25 cellular contexts compared by ENCODE assay signal in the genomic region with DNA sequence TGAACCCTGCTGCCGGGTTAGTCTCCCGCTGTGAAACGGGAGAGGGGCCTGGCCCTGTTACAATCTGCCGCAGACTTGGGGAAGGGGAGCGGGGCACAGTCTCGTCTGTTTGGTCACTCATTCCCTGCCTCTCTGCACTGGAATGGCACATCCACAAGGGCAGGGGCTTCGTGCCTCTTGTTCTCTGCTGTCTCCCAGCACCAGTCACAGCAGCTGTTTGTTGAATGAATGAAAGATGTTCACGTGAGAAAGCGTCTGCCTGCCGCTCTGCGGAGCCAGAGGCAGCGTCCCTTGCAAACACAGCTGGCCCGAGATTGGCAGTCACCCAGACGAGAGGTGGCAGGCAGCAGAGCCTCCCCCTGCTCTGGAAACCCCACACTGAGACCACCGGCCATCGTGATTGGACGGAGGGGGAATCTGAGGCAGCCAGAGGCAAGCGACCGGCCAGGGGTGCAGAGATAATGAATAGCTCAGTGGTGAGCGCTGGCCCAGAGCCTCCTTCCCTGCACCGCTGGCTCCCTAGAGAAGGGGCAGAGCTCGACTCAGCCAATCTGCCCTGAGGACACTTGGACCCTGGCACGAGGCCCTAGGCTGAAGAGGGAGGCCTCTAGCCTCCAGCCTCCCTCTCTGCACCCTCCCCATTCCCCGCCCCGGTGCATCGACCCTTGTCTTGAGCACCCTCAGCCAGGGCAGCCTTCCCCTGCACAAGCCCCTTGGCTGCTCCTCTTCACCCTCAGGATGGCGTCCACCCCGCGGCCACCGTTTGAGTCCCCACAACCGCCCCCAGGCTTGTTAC. TPM values are rescaled to one million over a fixed set of nuclear protein-coding genes. Genes with fewer than 3 reads are reported as not detected.
DNase-seq lines count a peak whose midpoint lies in the region; ATAC-seq and TF ChIP-seq lines count a peak whose summit lies in the region.
"Had no signal": no experiment of that assay in that cellular context is flagged by ENCODE, and none has a peak within 500 bp of the region (broad histone marks: within the 10 kb centered on the region; RNA-seq: fewer than 3 reads in every experiment).

No MANE protein-coding gene starts in this region.

- H3K27me3 ChIP-seq in heart right ventricle: peaks cover 0 to 91% (median 82%) of the 10 kb centered on the region in 7 donors

- no peaks in the 10 kb centered on the region for H3K9me3 ChIP-seq in heart right ventricle
- H3K9me3 ChIP-seq: BLaER1 treated with 17β-estradiol and CSF1 and Interleukin-3, amounts not matched to agents 10 nM and 100 nM had no signal

- WGBS in heart right ventricle, 2 donors: 45 to 50% methylated on average over 31 of the region's 31 CpGs

- H3K27ac ChIP-seq in heart right ventricle (no peak overlapping the region), substantia nigra (ENCODE audit: low read depth, low read length, poor library complexity, severe bottlenecking) (no peak overlapping the region)
- H3K27ac ChIP-seq: BLaER1 treated with 17β-estradiol and CSF1 and Interleukin-3, amounts not matched to agents 10 nM and 100 nM; HL-60; KMS-11 had no signal

- H3K4me1 ChIP-seq in heart right ventricle: no peaks in the 10 kb centered on the region

- ATAC-seq in Right ventricle myocardium inferior (no peak), heart right ventricle (no peak), GM21390 (IDR thresholded peaks at IDR 0.05; ENCODE audit: unreplicated experiment) (no peak), esophagus mucosa (no peak)
- ATAC-seq: CD8-positive, alpha-beta T cell had no signal

- no peak for TF ChIP-seq CTCF in heart right ventricle (IDR thresholded peaks at IDR 0.05)

- intact Hi-C loops in Right ventricle myocardium inferior (cut with DNase I) (no loop called here), heart right ventricle (cut with DNase I) (loop anchor here in 1 of 10 donors (10.0 kb wide), 1 partner anchor 110 kb away; no protein-coding TSS in a partner anchor)

- no peaks in the 10 kb centered on the region for H3K36me3 ChIP-seq in heart right ventricle
- H3K36me3 ChIP-seq: BLaER1 treated with 17β-estradiol and CSF1 and Interleukin-3, amounts not matched to agents 10 nM and 100 nM had no signal

- no peak overlapping the region for H3K4me3 ChIP-seq in heart right ventricle
- H3K4me3 ChIP-seq: BLaER1 treated with 17β-estradiol and CSF1 and Interleukin-3, amounts not matched to agents 10 nM and 100 nM had no signal

- peak; percentile 64 for DNase-seq in Right ventricle myocardium inferior (ENCODE audit: missing footprints)
- DNase-seq in heart right ventricle: no peak
- peak; percentile 59 for DNase-seq in NCI-H2171 (lab: John Stamatoyannopoulos, UW)
- peak; percentile 53 for DNase-seq in SHP77 treated with DMSO at 0.1 percent for 48 hours (lab: John Stamatoyannopoulos, UW)
- DNase-seq in substantia nigra (lab: John Stamatoyannopoulos, UW): no peak
- DNase-seq: Calu3; DND-41; H9; MV-4-11; NCI-H1417 treated with DMSO at 0.1 percent for 48 hours; NCI-H2107; NCI-H226; NCI-H524; NK-92 treated with Interleukin-12 subunit alpha and Interleukin-12 subunit beta, amount 100 ng/mL, for 24 hours; Right ventricle myocardium superior had no signal

RNA-seq across cellular contexts. Expression of gene FAM163B, which starts 6.1 kb away (rescaled TPM):
- total RNA-seq in Right ventricle myocardium inferior: 0.22 TPM
- total RNA-seq in heart right ventricle: not detected
- under 1 TPM in 1 of 2 donors, not detected in 1; 0.19 TPM for polyA plus RNA-seq in heart right ventricle
- not detected for total RNA-seq in esophagus mucosa
- total RNA-seq: A673; Calu3; CD8-positive, alpha-beta T cell; G401; HT1080; Right ventricle myocardium superior had no signal

RNA-seq across cellular contexts. Expression of gene DBH, which starts 20.9 kb away (rescaled TPM):
- not detected for total RNA-seq in Right ventricle myocardium inferior
- under 1 TPM in 1 of 10 donors, not detected in 9; 0.09 TPM for total RNA-seq in heart right ventricle
- under 1 TPM in 1 of 2 donors, not detected in 1; 0.01 TPM for polyA plus RNA-seq in heart right ventricle
- not detected for total RNA-seq in esophagus mucosa
- total RNA-seq: A673, Calu3, G401, H9, HT1080, OCI-LY7, Right ventricle myocardium superior had no signal

Comparison
In these comparisons a context has a peak if more than half of its experiments do, and no peak if none do; other contexts are left out.
1. DNase-seq: peak in Right ventricle myocardium inferior (single experiment), NCI-H2171 (single experiment) and SHP77 treated with DMSO at 0.1 percent for 48 hours (single experiment); none in heart right ventricle (0 of 2) and substantia nigra (0 of 49).